11 cellular contexts compared by ENCODE assay signal in genomic region chr17:80901319-80901718, GRCh38.
DNase-seq lines count a peak whose midpoint lies in the region; ATAC-seq and TF ChIP-seq lines count a peak whose summit lies in the region.
"Had no signal": no experiment of that assay in that cellular context is flagged by ENCODE, and none has a peak within 500 bp of the region (broad histone marks: within the 10 kb centered on the region; RNA-seq: fewer than 3 reads in every experiment).

No MANE protein-coding gene starts in this region.

- H3K36me3 Mint-ChIP-seq in T-helper 2 cell treated with Interferon-gamma antibody and Interleukin-4, amounts not matched to agents 5 μg/mL and 100 μg/mL, for 36 hours (ENCODE audit: low read depth), result peaks cover 60% of the 10 kb centered on the region
- H3K36me3 Mint-ChIP-seq in central memory CD8-positive, alpha-beta T cell (ENCODE audit: insufficient read depth), result peaks cover 18% of the 10 kb centered on the region

- peak overlapping the region; percentile 29 for H3K27ac Mint-ChIP-seq in T-helper 2 cell treated with Interferon-gamma antibody and Interleukin-4, amounts not matched to agents 5 μg/mL and 100 μg/mL, for 36 hours
- H3K27ac Mint-ChIP-seq in central memory CD8-positive, alpha-beta T cell (ENCODE audit: low read depth), result peak overlapping the region; percentile 73

- H3K4me2 ChIP-seq in OCI-LY1 (ENCODE audit: low read length), result no peak overlapping the region; the same call in 1 of the 2 replicates

- H3K9ac ChIP-seq in OCI-LY1 (ENCODE audit: low read length), result peak overlapping the region; percentile 10; the same call in 1 of the 2 replicates

- no peaks in the 10 kb centered on the region for H3K9me3 ChIP-seq in OCI-LY1 (ENCODE audit: low read length)

- peaks cover 4% of the 10 kb centered on the region; the same call in 1 of the 2 replicates for H3F3A ChIP-seq in OCI-LY1 (ENCODE audit: insufficient read depth, low read length)

- no peaks in the 10 kb centered on the region for H3K9me3 Mint-ChIP-seq in T-helper 2 cell treated with Interferon-gamma antibody and Interleukin-4, amounts not matched to agents 5 μg/mL and 100 μg/mL, for 36 hours
- H3K9me3 Mint-ChIP-seq in central memory CD8-positive, alpha-beta T cell, result no peaks in the 10 kb centered on the region

- ATAC-seq in central memory CD8-positive, alpha-beta T cell (replicated peaks; ENCODE audit: extremely low read depth, poor library complexity, severe bottlenecking), result no peak

- no peaks in the 10 kb centered on the region for H4K20me1 ChIP-seq in OCI-LY1 (ENCODE audit: insufficient read depth, low read length)

- H3K4me1 ChIP-seq in OCI-LY1 (ENCODE audit: insufficient read depth, low read length, severe bottlenecking), result peaks cover 58% of the 10 kb centered on the region

- H2AFZ ChIP-seq in OCI-LY1 (ENCODE audit: low read length), result no peak overlapping the region

- no peaks in the 10 kb centered on the region for H3K9me2 ChIP-seq in OCI-LY1 (ENCODE audit: low read depth, low read length)

- H3K27ac ChIP-seq in OCI-LY1 (ENCODE audit: low read depth, low read length, poor library complexity, severe bottlenecking), result peak overlapping the region; percentile 94

- no peaks in the 10 kb centered on the region for H3K27me3 Mint-ChIP-seq in T-helper 2 cell treated with Interferon-gamma antibody and Interleukin-4, amounts not matched to agents 5 μg/mL and 100 μg/mL, for 36 hours (ENCODE audit: low read depth)
- H3K27me3 Mint-ChIP-seq in central memory CD8-positive, alpha-beta T cell, result no peaks in the 10 kb centered on the region

- H3K4me3 ChIP-seq in OCI-LY1 (ENCODE audit: low read depth, low read length, poor library complexity, severe bottlenecking) (no peak overlapping the region), H7 (ENCODE audit: insufficient read depth, low read depth, low read length) (no peak overlapping the region)

- H3K4me3 Mint-ChIP-seq in T-helper 2 cell treated with Interferon-gamma antibody and Interleukin-4, amounts not matched to agents 5 μg/mL and 100 μg/mL, for 36 hours, result no peak overlapping the region
- no peak overlapping the region for H3K4me3 Mint-ChIP-seq in central memory CD8-positive, alpha-beta T cell

- peaks cover 90% of the 10 kb centered on the region for H3K36me3 ChIP-seq in OCI-LY1 (ENCODE audit: insufficient read depth, low read length)
- no peaks in the 10 kb centered on the region; the same call in none of the 2 replicates for H3K36me3 ChIP-seq in H7 (replicated peaks; ENCODE audit: control insufficient read depth, insufficient read depth, low read length)

- DNase-seq in T-helper 2 cell treated with Interferon-gamma antibody and Interleukin-4, amounts not matched to agents 5 μg/mL and 100 μg/mL, for 36 hours (ENCODE audit: low spot score), result no peak
- DNase-seq in T-helper 2 cell (no peak), pulmonary artery endothelial cell (ENCODE audit: low read depth, low spot score) (peak; percentile 29), GDM1 (lab: John Stamatoyannopoulos, UW) (no peak), H7 (no peak), NCI-H2029 treated with DMSO at 0.1 percent for 48 hours (lab: John Stamatoyannopoulos, UW) (no peak)
- DNase-seq in central memory CD8-positive, alpha-beta T cell (ENCODE audit: low spot score in 2 of 2), result no peak
- DNase-seq: activated CD4-positive, CD25-positive, alpha-beta regulatory T cell; amygdala; NCI-H2227 treated with DMSO at 0.1 percent for 48 hours had no signal

- no peak for TF ChIP-seq CTCF in OCI-LY1 (IDR thresholded peaks at IDR 0.05; ENCODE audit: low read length)

- no peaks in the 10 kb centered on the region for H3K79me2 ChIP-seq in OCI-LY1 (ENCODE audit: insufficient read depth, low read length)

- no peaks in the 10 kb centered on the region for H3K27me3 ChIP-seq in OCI-LY1 (ENCODE audit: insufficient read depth, low read length)
- H3K27me3 ChIP-seq in H7 (ENCODE audit: control insufficient read depth, insufficient read depth, low read length), result no peaks in the 10 kb centered on the region

- H3K4me1 Mint-ChIP-seq in T-helper 2 cell treated with Interferon-gamma antibody and Interleukin-4, amounts not matched to agents 5 μg/mL and 100 μg/mL, for 36 hours (ENCODE audit: low read depth), result peaks cover 27% of the 10 kb centered on the region
- peaks cover 13% of the 10 kb centered on the region for H3K4me1 Mint-ChIP-seq in central memory CD8-positive, alpha-beta T cell
